In genomic region chr4:8547108-8547911, GRCh38 we compare ENCODE assay signal across 9 cellular contexts. TPM values are rescaled to one million over a fixed set of nuclear protein-coding genes. Genes with fewer than 3 reads are reported as not detected.
A peak's percentile ranks its signal among the peaks of the same experiment; 100 is the strongest.
DNase-seq lines count a peak whose midpoint lies in the region; TF ChIP-seq lines count a peak whose summit lies in the region.
"Had no signal": no experiment of that assay in that cellular context is flagged by ENCODE, and none has a peak within 500 bp of the region (broad histone marks: within the 10 kb centered on the region; RNA-seq: fewer than 3 reads in every experiment).

No MANE protein-coding gene starts in this region.

- H3K27me3 ChIP-seq in GM06990 (replicated peaks; ENCODE audit: control insufficient read depth, insufficient read depth, low read length) (no peaks in the 10 kb centered on the region), osteoblast (ENCODE audit: insufficient read depth, low read length) (no peaks in the 10 kb centered on the region)

- DNase-seq in GM06990 (ENCODE audit: extremely low read depth, insufficient read length) (no peak), M059J (ENCODE audit: low read depth) (peak; percentile 77), dermis blood vessel endothelial cell (peak; percentile 56), osteoblast (ENCODE audit: insufficient read length, low spot score, missing footprints) (peak; percentile 97), NCI-H524 treated with DMSO at 0.1 percent for 48 hours (lab: John Stamatoyannopoulos, UW) (no peak), retina (no peak), DMS114 treated with DMSO at 0.1 percent for 48 hours (lab: John Stamatoyannopoulos, UW; ENCODE audit: unreplicated experiment) (no peak)
- no peak for DNase-seq in activated CD8-positive, alpha-beta memory T cell treated with anti-CD3 and anti-CD28 coated beads for 24 hours
- DNase-seq: glutamatergic neuron had no signal

- H3K36me3 ChIP-seq in GM06990 (ENCODE audit: control insufficient read depth, insufficient read depth, low read length): no peaks in the 10 kb centered on the region
- no peaks in the 10 kb centered on the region for H3K36me3 ChIP-seq in osteoblast (ENCODE audit: insufficient read depth, low read length)

- peak overlapping the region; percentile 44 for H3K4me2 ChIP-seq in osteoblast (ENCODE audit: insufficient read depth, low read length)

- H3K4me3 ChIP-seq in GM06990 (replicated peaks; ENCODE audit: low read depth, low read length) (no peak overlapping the region), osteoblast (ENCODE audit: insufficient read depth, low read length) (no peak overlapping the region)

- H3K27ac ChIP-seq in osteoblast (ENCODE audit: low read depth, low read length): peak overlapping the region; percentile 66

- TF ChIP-seq CTCF in GM06990 (IDR thresholded peaks at IDR 0.05; ENCODE audit: insufficient read depth, low read length, poor library complexity, severe bottlenecking) (peak; percentile 65), osteoblast (IDR thresholded peaks at IDR 0.05; ENCODE audit: extremely low read depth, low read depth, low read length) (peak; percentile 44)

- H3K9me3 ChIP-seq in osteoblast (ENCODE audit: low read depth, low read length): no peaks in the 10 kb centered on the region

- no peak overlapping the region for H2AFZ ChIP-seq in osteoblast (ENCODE audit: low read length)

- no peaks in the 10 kb centered on the region for H3K79me2 ChIP-seq in osteoblast (ENCODE audit: insufficient read depth, low read length)

- no peaks in the 10 kb centered on the region for H4K20me1 ChIP-seq in osteoblast (ENCODE audit: insufficient read depth, low read length)

- H3K4me1 ChIP-seq in osteoblast (ENCODE audit: insufficient read depth, low read length): peaks cover 22% of the 10 kb centered on the region

RNA-seq across cellular contexts. Expression of gene GPR78, which starts 32.9 kb away (rescaled TPM):
- 0.07 TPM in 1 of 2 replicates, not detected in the other for total RNA-seq in M059J (2014; rRNA removed; shearing (Covaris generic))
- total RNA-seq in dermis blood vessel endothelial cell (not detected in 2 replicates), osteoblast (1.2 and 1.8 TPM in 2 replicates)

RNA-seq across cellular contexts. Expression of gene CPZ, which starts 45.3 kb away (rescaled TPM):
- 7.0 and 13.2 TPM in 2 replicates for total RNA-seq in M059J (2014; rRNA removed; shearing (Covaris generic))
- total RNA-seq in dermis blood vessel endothelial cell: not detected in 2 replicates
- 21.2 and 44.5 TPM in 2 replicates for total RNA-seq in osteoblast

Comparison
In these comparisons a context has a peak if more than half of its experiments do, and no peak if none do; other contexts are left out.
1. DNase-seq: peak in M059J (single experiment), dermis blood vessel endothelial cell (single experiment) and osteoblast (single experiment); none in GM06990 (single experiment), NCI-H524 treated with DMSO at 0.1 percent for 48 hours (single experiment), retina (single experiment), DMS114 treated with DMSO at 0.1 percent for 48 hours (single experiment) and activated CD8-positive, alpha-beta memory T cell treated with anti-CD3 and anti-CD28 coated beads for 24 hours (single experiment).